ENCODE assay signal across 14 cellular contexts in genomic region chr2:160397530-160397865, GRCh38.
DNase-seq lines count a peak whose midpoint lies in the region; ATAC-seq and TF ChIP-seq lines count a peak whose summit lies in the region.
"Had no signal": no experiment of that assay in that cellular context is flagged by ENCODE, and none has a peak within 500 bp of the region (broad histone marks: within the 10 kb centered on the region; RNA-seq: fewer than 3 reads in every experiment).

No MANE protein-coding gene starts in this region.

- H3K4me1 Mint-ChIP-seq in stimulated activated naive B cell treated with anti-CD40 and anti-IgM and Interleukin-4, amounts not matched to agents 10 μg/mL and 1 μg/mL and 100 μg/mL, for 72 hours = peaks cover 12 to 38% of the 10 kb centered on the region in 2 donors
- H3K4me1 Mint-ChIP-seq in immature natural killer cell = peaks cover 0 to 43% of the 10 kb centered on the region in 2 donors

- H3K4me3 Mint-ChIP-seq in stimulated activated naive B cell treated with anti-CD40 and anti-IgM and Interleukin-4, amounts not matched to agents 10 μg/mL and 1 μg/mL and 100 μg/mL, for 72 hours = no peak overlapping the region
- H3K4me3 Mint-ChIP-seq in immature natural killer cell = no peak overlapping the region
- H3K4me3 Mint-ChIP-seq: activated T-cell treated with anti-CD3 and anti-CD28 coated beads, Interleukin-2, amount 50 U/mL, for 24 hours; HFFc6 had no signal

- no peaks in the 10 kb centered on the region for H3K27me3 ChIP-seq in H7 (ENCODE audit: control insufficient read depth, insufficient read depth, low read length)
- H3K27me3 ChIP-seq in SJSA1 (replicated peaks) = no peaks in the 10 kb centered on the region
- H3K27me3 ChIP-seq in skeletal muscle satellite cell (ENCODE audit: control insufficient read depth, insufficient read depth, low read length) = no peaks in the 10 kb centered on the region
- H3K27me3 ChIP-seq: cardiac muscle cell had no signal

- H3K36me3 ChIP-seq in H7 (replicated peaks; ENCODE audit: control insufficient read depth, insufficient read depth, low read length) (no peaks in the 10 kb centered on the region), SJSA1 (peaks cover 13% of the 10 kb centered on the region), skeletal muscle satellite cell (ENCODE audit: insufficient read depth, low read length) (peaks cover 3% of the 10 kb centered on the region)
- H3K36me3 ChIP-seq: cardiac muscle cell had no signal

- no peak overlapping the region for H3K27ac Mint-ChIP-seq in stimulated activated naive B cell treated with anti-CD40 and anti-IgM and Interleukin-4, amounts not matched to agents 10 μg/mL and 1 μg/mL and 100 μg/mL, for 72 hours
- no peak overlapping the region for H3K27ac Mint-ChIP-seq in immature natural killer cell
- H3K27ac Mint-ChIP-seq: activated T-cell treated with anti-CD3 and anti-CD28 coated beads, Interleukin-2, amount 50 U/mL, for 24 hours; HFFc6 had no signal

- peak overlapping the region; percentile 67 for H3K4me2 ChIP-seq in skeletal muscle satellite cell (ENCODE audit: low read length)

- peaks cover 82% of the 10 kb centered on the region for H3K4me1 ChIP-seq in SJSA1 (replicated peaks)
- H3K4me1 ChIP-seq in skeletal muscle satellite cell (ENCODE audit: control insufficient read depth, insufficient read depth, low read length) = peaks cover 82% of the 10 kb centered on the region

- TF ChIP-seq CTCF in fibroblast of mammary gland (conservative IDR thresholded peaks at IDR 0.05; ENCODE audit: control insufficient read depth, insufficient read depth, low read depth, low read length) = no peak

- no peaks in the 10 kb centered on the region for H3K36me3 Mint-ChIP-seq in stimulated activated naive B cell treated with anti-CD40 and anti-IgM and Interleukin-4, amounts not matched to agents 10 μg/mL and 1 μg/mL and 100 μg/mL, for 72 hours
- H3K36me3 Mint-ChIP-seq in immature natural killer cell = no peaks in the 10 kb centered on the region

- H3K9ac ChIP-seq in skeletal muscle satellite cell (ENCODE audit: low read depth, low read length) = peak overlapping the region; percentile 63

- H3K9me3 ChIP-seq in SJSA1 (replicated peaks) = no peaks in the 10 kb centered on the region
- no peaks in the 10 kb centered on the region for H3K9me3 ChIP-seq in skeletal muscle satellite cell (replicated peaks; ENCODE audit: low read length)

- no peaks in the 10 kb centered on the region for H3K27me3 Mint-ChIP-seq in stimulated activated naive B cell treated with anti-CD40 and anti-IgM and Interleukin-4, amounts not matched to agents 10 μg/mL and 1 μg/mL and 100 μg/mL, for 72 hours
- no peaks in the 10 kb centered on the region for H3K27me3 Mint-ChIP-seq in immature natural killer cell (ENCODE audit: low read depth in 3 of 3)
- H3K27me3 Mint-ChIP-seq: activated T-cell treated with anti-CD3 and anti-CD28 coated beads, Interleukin-2, amount 50 U/mL, for 24 hours had no signal

- H3K27ac ChIP-seq in SJSA1 = peak overlapping the region; percentile 84
- H3K27ac ChIP-seq: cardiac muscle cell, VCaP had no signal

- ATAC-seq in stimulated activated naive B cell treated with anti-CD40 and anti-IgM and Interleukin-4, amounts not matched to agents 10 μg/mL and 1 μg/mL and 100 μg/mL, for 72 hours (replicated peaks) = no peak

- H3K4me3 ChIP-seq in H7 (ENCODE audit: insufficient read depth, low read depth, low read length) (no peak overlapping the region), SJSA1 (no peak overlapping the region), fibroblast of mammary gland (ENCODE audit: control insufficient read depth, low read depth, low read length) (peak overlapping the region; percentile 14), skeletal muscle satellite cell (ENCODE audit: low read length) (peak overlapping the region; percentile 14)
- H3K4me3 ChIP-seq: cardiac muscle cell had no signal

- DNase-seq in H7 = peak; percentile 44
- peak; percentile 74 to 78 for DNase-seq in SJSA1 (ENCODE audit: low read depth in 1 of 2, low spot score in 2 of 2)
- DNase-seq in fibroblast of mammary gland (ENCODE audit: low read depth) = peak; percentile 63
- no peak for DNase-seq in stimulated activated naive B cell treated with anti-CD40 and anti-IgM and Interleukin-4, amounts not matched to agents 10 μg/mL and 1 μg/mL and 100 μg/mL, for 72 hours
- no peak for DNase-seq in MV-4-11 (lab: John Stamatoyannopoulos, UW)
- no peak for DNase-seq in immature natural killer cell
- DNase-seq: activated T-cell treated with anti-CD3 and anti-CD28 coated beads, Interleukin-2, amount 50 U/mL, for 24 hours; DMS153; NCI-H446; stimulated activated naive CD4-positive, alpha-beta T cell had no signal

- H3K9me3 Mint-ChIP-seq in stimulated activated naive B cell treated with anti-CD40 and anti-IgM and Interleukin-4, amounts not matched to agents 10 μg/mL and 1 μg/mL and 100 μg/mL, for 72 hours = no peaks in the 10 kb centered on the region
- no peaks in the 10 kb centered on the region for H3K9me3 Mint-ChIP-seq in immature natural killer cell
- H3K9me3 Mint-ChIP-seq: activated T-cell treated with anti-CD3 and anti-CD28 coated beads, Interleukin-2, amount 50 U/mL, for 24 hours; HFFc6 had no signal

Comparison
In these comparisons a context has a peak if more than half of its experiments do, and no peak if none do; other contexts are left out.
1. DNase-seq: peak in H7 (single experiment), SJSA1 (2 of 2) and fibroblast of mammary gland (single experiment); none in stimulated activated naive B cell treated with anti-CD40 and anti-IgM and Interleukin-4, amounts not matched to agents 10 μg/mL and 1 μg/mL and 100 μg/mL, for 72 hours (single experiment), MV-4-11 (single experiment) and immature natural killer cell (0 of 3).
2. H3K4me3 ChIP-seq: peak in fibroblast of mammary gland (single experiment) and skeletal muscle satellite cell (single experiment); none in H7 (single experiment) and SJSA1 (single experiment).